Comparison of ENCODE assay signal across 8 cellular contexts in genomic region chr9:87148391-87149237, GRCh38.
DNase-seq lines count a peak whose midpoint lies in the region; ATAC-seq and TF ChIP-seq lines count a peak whose summit lies in the region.

No MANE protein-coding gene starts in this region.

- peak overlapping the region; percentile 22 for H3K4me2 ChIP-seq in neuronal stem cell (ENCODE audit: insufficient read depth, low read length, poor library complexity, severe bottlenecking)

- no peaks in the 10 kb centered on the region for H3K36me3 ChIP-seq in adipocyte (ENCODE audit: control insufficient read depth, insufficient read depth, low read length, severe bottlenecking)
- H3K36me3 ChIP-seq in neuronal stem cell (replicated peaks in 1 of 2; ENCODE audit: control insufficient read depth in 2 of 2, insufficient read depth in 2 of 2, low read length in 2 of 2) = no peaks in the 10 kb centered on the region

- H3K9ac ChIP-seq in adipocyte (ENCODE audit: low read length) (peak overlapping the region; percentile 88), neuronal stem cell (ENCODE audit: low read depth, low read length, poor library complexity) (peak overlapping the region; percentile 24)

- ATAC-seq in activated T-cell treated with anti-CD3 and anti-CD28 coated beads, Interleukin-2, amount 50 U/mL, for 4 hours = no peak
- ATAC-seq in Right ventricle myocardium inferior = peak; percentile 93
- ATAC-seq in activated CD8-positive, alpha-beta T cell treated with anti-CD3 and anti-CD28 coated beads for 36 hours = no peak
- ATAC-seq in stimulated activated memory B cell treated with anti-CD40 and anti-IgM and Interleukin-4, amounts not matched to agents 10 μg/mL and 1 μg/mL and 100 μg/mL, for 72 hours = no peak

- H4K8ac ChIP-seq in neuronal stem cell (ENCODE audit: low read depth, low read length) = peak overlapping the region; percentile 88

- H3K4me1 Mint-ChIP-seq in activated T-cell treated with anti-CD3 and anti-CD28 coated beads, Interleukin-2, amount 50 U/mL, for 4 hours (ENCODE audit: low read depth) = peaks cover 4% of the 10 kb centered on the region
- H3K4me1 Mint-ChIP-seq in activated CD8-positive, alpha-beta T cell treated with anti-CD3 and anti-CD28 coated beads for 36 hours (ENCODE audit: low read depth) = peaks cover 4% of the 10 kb centered on the region
- H3K4me1 Mint-ChIP-seq in stimulated activated memory B cell treated with anti-CD40 and anti-IgM and Interleukin-4, amounts not matched to agents 10 μg/mL and 1 μg/mL and 100 μg/mL, for 72 hours = no peaks in the 10 kb centered on the region

- POLR2A ChIA-PET in activated CD8-positive, alpha-beta T cell treated with anti-CD3 and anti-CD28 coated beads for 36 hours (lab: Charles Lee) = no interaction called here

- peak overlapping the region; percentile 39 for H3K4me3 Mint-ChIP-seq in activated T-cell treated with anti-CD3 and anti-CD28 coated beads, Interleukin-2, amount 50 U/mL, for 4 hours
- no peak overlapping the region for H3K4me3 Mint-ChIP-seq in activated CD8-positive, alpha-beta T cell treated with anti-CD3 and anti-CD28 coated beads for 36 hours
- no peak overlapping the region for H3K4me3 Mint-ChIP-seq in stimulated activated memory B cell treated with anti-CD40 and anti-IgM and Interleukin-4, amounts not matched to agents 10 μg/mL and 1 μg/mL and 100 μg/mL, for 72 hours

- H3K4ac ChIP-seq in neuronal stem cell (ENCODE audit: low read length) = no peak overlapping the region

- H3K27ac Mint-ChIP-seq in activated CD8-positive, alpha-beta T cell treated with anti-CD3 and anti-CD28 coated beads for 36 hours = no peak overlapping the region
- no peak overlapping the region for H3K27ac Mint-ChIP-seq in stimulated activated memory B cell treated with anti-CD40 and anti-IgM and Interleukin-4, amounts not matched to agents 10 μg/mL and 1 μg/mL and 100 μg/mL, for 72 hours

- H2AFZ ChIP-seq in neuronal stem cell (ENCODE audit: low read length) = peak overlapping the region; percentile 56

- H3K9me3 Mint-ChIP-seq in activated T-cell treated with anti-CD3 and anti-CD28 coated beads, Interleukin-2, amount 50 U/mL, for 4 hours = peaks cover 7% of the 10 kb centered on the region
- no peaks in the 10 kb centered on the region for H3K9me3 Mint-ChIP-seq in activated CD8-positive, alpha-beta T cell treated with anti-CD3 and anti-CD28 coated beads for 36 hours
- peaks cover 7% of the 10 kb centered on the region for H3K9me3 Mint-ChIP-seq in stimulated activated memory B cell treated with anti-CD40 and anti-IgM and Interleukin-4, amounts not matched to agents 10 μg/mL and 1 μg/mL and 100 μg/mL, for 72 hours

- no peak overlapping the region for H4K91ac ChIP-seq in neuronal stem cell (ENCODE audit: low read depth, low read length, poor library complexity)

- no peak for TF ChIP-seq CTCF in activated CD8-positive, alpha-beta T cell treated with anti-CD3 and anti-CD28 coated beads for 36 hours (IDR thresholded peaks at IDR 0.05)

- H3K27me3 Mint-ChIP-seq in activated T-cell treated with anti-CD3 and anti-CD28 coated beads, Interleukin-2, amount 50 U/mL, for 4 hours (ENCODE audit: low read depth) = peaks cover 44% of the 10 kb centered on the region
- peaks cover 39% of the 10 kb centered on the region for H3K27me3 Mint-ChIP-seq in activated CD8-positive, alpha-beta T cell treated with anti-CD3 and anti-CD28 coated beads for 36 hours
- H3K27me3 Mint-ChIP-seq in stimulated activated memory B cell treated with anti-CD40 and anti-IgM and Interleukin-4, amounts not matched to agents 10 μg/mL and 1 μg/mL and 100 μg/mL, for 72 hours = peaks cover 28% of the 10 kb centered on the region

- WGBS in neuronal stem cell (ENCODE audit: extremely low coverage in 2 of 2, insufficient read length in 2 of 2, insufficient replicate concordance in 1 of 2), 2 donors = no CpG with 5 or more reads among the region's 51 CpGs

- no peaks in the 10 kb centered on the region for H3K79me1 ChIP-seq in neuronal stem cell (ENCODE audit: low read depth, low read length)

- peak overlapping the region; percentile 80 for H3K18ac ChIP-seq in neuronal stem cell (ENCODE audit: low read length)

- H2AK5ac ChIP-seq in neuronal stem cell (ENCODE audit: low read depth, low read length) = peak overlapping the region; percentile 20

- H3K36me3 Mint-ChIP-seq in activated T-cell treated with anti-CD3 and anti-CD28 coated beads, Interleukin-2, amount 50 U/mL, for 4 hours (ENCODE audit: insufficient read depth) = no peaks in the 10 kb centered on the region
- no peaks in the 10 kb centered on the region for H3K36me3 Mint-ChIP-seq in activated CD8-positive, alpha-beta T cell treated with anti-CD3 and anti-CD28 coated beads for 36 hours (ENCODE audit: low read depth)
- H3K36me3 Mint-ChIP-seq in stimulated activated memory B cell treated with anti-CD40 and anti-IgM and Interleukin-4, amounts not matched to agents 10 μg/mL and 1 μg/mL and 100 μg/mL, for 72 hours = no peaks in the 10 kb centered on the region

- peak overlapping the region; percentile 99 for H2BK15ac ChIP-seq in neuronal stem cell (ENCODE audit: low read length)

- no peak overlapping the region for H2BK5ac ChIP-seq in neuronal stem cell (ENCODE audit: low read length)

- peak overlapping the region; percentile 68 for H3K4me3 ChIP-seq in adipocyte (ENCODE audit: low read length)
- H3K4me3 ChIP-seq in neuronal stem cell (ENCODE audit: low read length in 2 of 2) = no peak overlapping the region

- peak overlapping the region; percentile 75 for H3K14ac ChIP-seq in neuronal stem cell (ENCODE audit: low read length)

- H3K27me3 ChIP-seq in adipocyte (replicated peaks; ENCODE audit: control insufficient read depth, insufficient read depth, low read length) (no peaks in the 10 kb centered on the region), neuronal stem cell (ENCODE audit: control insufficient read depth in 3 of 3, insufficient read depth in 3 of 3, low read depth in 1 of 3, low read length in 3 of 3) (peaks cover 0 to 2% (median 0%) of the 10 kb centered on the region in 3 experiments)

- H3K9me3 ChIP-seq in adipocyte (ENCODE audit: control insufficient read depth, low read length) (no peaks in the 10 kb centered on the region), neuronal stem cell (replicated peaks in 1 of 2; ENCODE audit: control insufficient read depth in 2 of 2, insufficient read depth in 1 of 2, low read depth in 1 of 2, low read length in 2 of 2) (peaks cover 0 to 3% of the 10 kb centered on the region in 2 donors)

- H2BK120ac ChIP-seq in neuronal stem cell (ENCODE audit: low read depth, low read length) = peak overlapping the region; percentile 44

- DNase-seq in activated T-cell treated with anti-CD3 and anti-CD28 coated beads, Interleukin-2, amount 50 U/mL, for 4 hours = no peak
- DNase-seq in activated T-cell treated with anti-CD3 and anti-CD28 coated beads, Interleukin-2, amount 50 U/mL, for 1 hour = no peak
- DNase-seq in adipocyte (ENCODE audit: low read depth) = peak; percentile 91
- DNase-seq in Right ventricle myocardium inferior (ENCODE audit: missing footprints) = peak; percentile 92
- DNase-seq in neuronal stem cell (ENCODE audit: low spot score) = peak; percentile 41
- no peak for DNase-seq in activated CD8-positive, alpha-beta T cell treated with anti-CD3 and anti-CD28 coated beads for 36 hours
- no peak for DNase-seq in NCI-H345 (lab: John Stamatoyannopoulos, UW)

- intact Hi-C loops in Right ventricle myocardium inferior (cut with DNase I) = loop anchor here (2.0 kb wide), 1 partner anchor 204 kb away; no protein-coding TSS in a partner anchor
- intact Hi-C loops in activated CD8-positive, alpha-beta T cell treated with anti-CD3 and anti-CD28 coated beads for 36 hours (cut with micrococcal nuclease) = no loop called here

- CTCF ChIA-PET in activated CD8-positive, alpha-beta T cell treated with anti-CD3 and anti-CD28 coated beads for 36 hours (lab: Charles Lee) = no interaction called here

- H2BK12ac ChIP-seq in neuronal stem cell (ENCODE audit: low read length) = peak overlapping the region; percentile 46

- peak overlapping the region; percentile 21 for H3K23ac ChIP-seq in neuronal stem cell (ENCODE audit: low read depth, low read length, poor library complexity)

- H3K4me1 ChIP-seq in adipocyte (ENCODE audit: control insufficient read depth, insufficient read depth, low read length) (peaks cover 20% of the 10 kb centered on the region), neuronal stem cell (ENCODE audit: control insufficient read depth in 2 of 2, insufficient read depth in 1 of 2, low read depth in 1 of 2, low read length in 2 of 2) (peaks cover 0 to 2% of the 10 kb centered on the region in 2 donors)

- peak overlapping the region; percentile 5 for H3K27ac ChIP-seq in neuronal stem cell (replicated peaks; ENCODE audit: low read length)

Comparison
In these comparisons a context has a peak if more than half of its experiments do, and no peak if none do; other contexts are left out.
1. DNase-seq: peak in adipocyte (single experiment), Right ventricle myocardium inferior (single experiment) and neuronal stem cell (single experiment); none in activated T-cell treated with anti-CD3 and anti-CD28 coated beads, Interleukin-2, amount 50 U/mL, for 4 hours (single experiment), activated T-cell treated with anti-CD3 and anti-CD28 coated beads, Interleukin-2, amount 50 U/mL, for 1 hour (single experiment), activated CD8-positive, alpha-beta T cell treated with anti-CD3 and anti-CD28 coated beads for 36 hours (single experiment) and NCI-H345 (single experiment).